In the genomic region with DNA sequence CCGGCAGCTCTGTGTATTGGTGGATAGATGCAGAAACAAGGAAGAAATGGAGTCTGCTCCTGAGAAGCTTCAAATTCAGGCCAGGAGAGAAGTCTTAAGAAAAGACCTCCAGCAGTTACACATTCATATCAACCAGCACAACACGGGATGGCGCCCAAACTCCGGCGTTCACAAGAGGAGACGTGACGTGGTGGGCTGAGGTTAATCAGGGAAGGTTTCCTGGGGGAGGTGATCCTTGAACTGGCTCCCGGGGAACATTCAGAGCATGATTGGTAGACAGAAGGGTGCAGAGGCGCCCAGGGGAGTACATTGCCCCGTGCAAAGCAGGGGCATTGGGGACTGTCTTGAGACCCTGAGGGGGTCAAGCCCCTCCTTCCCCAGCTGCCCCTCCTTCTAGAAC, we compare ENCODE assay signal across 1 cellular context.
TF ChIP-seq lines count a peak whose summit lies in the region.

No MANE protein-coding gene starts in this region.

TF ChIP-seq in K562, 482 proteins besides CTCF, POLR2A, EP300 and RAD21:
- TF ChIP-seq ZFP36 (IDR thresholded peaks at IDR 0.05; ENCODE audit: low read depth, low read length, partially characterized antibody) (peak; percentile 75), ZNF134 (CRISPR knock-in tag; conservative IDR thresholded peaks at IDR 0.05) (peak; percentile 83)
- TF ChIP-seq, protein P1, sequence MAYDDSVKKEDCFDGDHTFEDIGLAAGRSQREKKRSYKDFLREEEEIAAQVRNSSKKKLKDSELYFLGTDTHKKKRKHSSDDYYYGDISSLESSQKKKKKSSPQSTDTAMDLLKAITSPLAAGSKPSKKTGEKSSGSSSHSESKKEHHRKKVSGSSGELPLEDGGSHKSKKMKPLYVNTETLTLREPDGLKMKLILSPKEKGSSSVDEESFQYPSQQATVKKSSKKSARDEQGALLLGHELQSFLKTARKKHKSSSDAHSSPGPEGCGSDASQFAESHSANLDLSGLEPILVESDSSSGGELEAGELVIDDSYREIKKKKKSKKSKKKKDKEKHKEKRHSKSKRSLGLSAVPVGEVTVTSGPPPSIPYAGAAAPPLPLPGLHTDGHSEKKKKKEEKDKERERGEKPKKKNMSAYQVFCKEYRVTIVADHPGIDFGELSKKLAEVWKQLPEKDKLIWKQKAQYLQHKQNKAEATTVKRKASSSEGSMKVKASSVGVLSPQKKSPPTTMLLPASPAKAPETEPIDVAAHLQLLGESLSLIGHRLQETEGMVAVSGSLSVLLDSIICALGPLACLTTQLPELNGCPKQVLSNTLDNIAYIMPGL (CRISPR knock-in tag; IDR thresholded peaks at IDR 0.05), result no peak
